28 cellular contexts compared by ENCODE assay signal in genomic region chr11:77170107-77170506, GRCh38. TPM values are rescaled to one million over a fixed set of nuclear protein-coding genes. Genes with fewer than 3 reads are reported as not detected.
A peak's percentile ranks its signal among the peaks of the same experiment; 100 is the strongest.
DNase-seq lines count a peak whose midpoint lies in the region; ATAC-seq and TF ChIP-seq lines count a peak whose summit lies in the region.
"Had no signal": no experiment of that assay in that cellular context is flagged by ENCODE, and none has a peak within 500 bp of the region (broad histone marks: within the 10 kb centered on the region; RNA-seq: fewer than 3 reads in every experiment).

No MANE protein-coding gene starts in this region.

- H3K23ac ChIP-seq in neuronal stem cell (ENCODE audit: low read depth, low read length, poor library complexity), result no peak overlapping the region

- intact Hi-C loops in Caco-2 (cut with micrococcal nuclease; ENCODE audit: unreplicated experiment), result loop anchor here (5.0 kb wide), 2 partner anchors 43 to 123 kb away; partner anchors contain the start of gene MYO7A

- H3K36me3 Mint-ChIP-seq in Caco-2 (ENCODE audit: insufficient read depth, unreplicated experiment) (no peaks in the 10 kb centered on the region), WTC11 (no peaks in the 10 kb centered on the region), nephron progenitor cell (ENCODE audit: low read depth) (no peaks in the 10 kb centered on the region)
- H3K36me3 Mint-ChIP-seq: activated naive CD4-positive, alpha-beta T cell treated with anti-CD3 and anti-CD28 coated beads, Interleukin-2, amount 10 ng/mL, durations not matched to agents 7 days and 5 days; brain; immature natural killer cell; stimulated activated naive B cell treated with anti-CD40 and anti-IgM and Interleukin-4, amounts not matched to agents 10 μg/mL and 1 μg/mL and 100 μg/mL, for 72 hours had no signal

- POLR2A ChIA-PET in Caco-2 (lab: Charles Lee) (interaction anchor here (0.6 kb wide), 1 partner anchor 123 kb away, joined by 3 read pairs; no protein-coding TSS in a partner anchor), WTC11 (lab: Charles Lee) (no interaction called here)

- no peak overlapping the region for H2BK12ac ChIP-seq in neuronal stem cell (ENCODE audit: low read length)

- H3K4me3 ChIP-seq in Caco-2 (ENCODE audit: low read depth, low read length) (no peak overlapping the region), neuronal stem cell (ENCODE audit: low read length in 2 of 2) (no peak overlapping the region)
- H3K4me3 ChIP-seq: esophagus squamous epithelium, heart right ventricle, upper lobe of right lung had no signal

- peak overlapping the region; percentile 59 for H2AK5ac ChIP-seq in neuronal stem cell (ENCODE audit: low read depth, low read length)

- TF ChIP-seq CTCF in Caco-2 (IDR thresholded peaks at IDR 0.05; ENCODE audit: insufficient read depth in 1 of 2, low read depth in 1 of 2, low read length in 1 of 2, severe bottlenecking in 1 of 2, unreplicated experiment in 1 of 2) (no peak), WTC11 (IDR thresholded peaks at IDR 0.05) (no peak), nephron progenitor cell (IDR thresholded peaks at IDR 0.05) (no peak)

- H3K14ac ChIP-seq in neuronal stem cell (ENCODE audit: low read length), result no peak overlapping the region

- no peak overlapping the region for H3K4ac ChIP-seq in neuronal stem cell (ENCODE audit: low read length)

- H4K8ac ChIP-seq in neuronal stem cell (ENCODE audit: low read depth, low read length), result no peak overlapping the region

- H3K9me3 ChIP-seq in Caco-2 (no peaks in the 10 kb centered on the region), neuronal stem cell (replicated peaks in 1 of 2; ENCODE audit: control insufficient read depth in 2 of 2, insufficient read depth in 1 of 2, low read depth in 1 of 2, low read length in 2 of 2) (no peaks in the 10 kb centered on the region)
- H3K9me3 ChIP-seq: esophagus squamous epithelium, heart right ventricle, upper lobe of right lung had no signal

- H3K4me1 Mint-ChIP-seq in Caco-2 (ENCODE audit: low read depth, unreplicated experiment), result peaks cover 31% of the 10 kb centered on the region
- peaks cover 53% of the 10 kb centered on the region for H3K4me1 Mint-ChIP-seq in WTC11
- peaks cover 77% of the 10 kb centered on the region for H3K4me1 Mint-ChIP-seq in nephron progenitor cell
- H3K4me1 Mint-ChIP-seq: activated CD4-positive, alpha-beta T cell treated with anti-CD3 and anti-CD28 coated beads for 36 hours; activated naive CD4-positive, alpha-beta T cell treated with anti-CD3 and anti-CD28 coated beads, Interleukin-2, amount 10 ng/mL, durations not matched to agents 7 days and 5 days; immature natural killer cell had no signal

- no peaks in the 10 kb centered on the region for H3K27me3 Mint-ChIP-seq in Caco-2 (ENCODE audit: insufficient read depth, unreplicated experiment)
- H3K27me3 Mint-ChIP-seq in WTC11 (ENCODE audit: low read depth), result peaks cover 7% of the 10 kb centered on the region; the same call in 1 of the 2 replicates
- no peaks in the 10 kb centered on the region for H3K27me3 Mint-ChIP-seq in nephron progenitor cell (ENCODE audit: low read depth, poor library complexity)
- H3K27me3 Mint-ChIP-seq: activated CD4-positive, alpha-beta T cell treated with anti-CD3 and anti-CD28 coated beads for 36 hours; brain; CD4-positive, alpha-beta T cell had no signal

- H2BK120ac ChIP-seq in neuronal stem cell (ENCODE audit: low read depth, low read length), result no peak overlapping the region

- no peak overlapping the region for H2BK5ac ChIP-seq in neuronal stem cell (ENCODE audit: low read length)

- H4K91ac ChIP-seq in neuronal stem cell (ENCODE audit: low read depth, low read length, poor library complexity), result no peak overlapping the region

- no peak overlapping the region for H2AFZ ChIP-seq in neuronal stem cell (ENCODE audit: low read length)

- ATAC-seq in WTC11 (peak; percentile 63), HG02623 (IDR thresholded peaks at IDR 0.05; ENCODE audit: unreplicated experiment) (no peak), GM21515 (IDR thresholded peaks at IDR 0.05; ENCODE audit: unreplicated experiment) (no peak)
- ATAC-seq: activated CD4-positive, alpha-beta T cell treated with anti-CD3 and anti-CD28 coated beads for 36 hours; activated CD8-positive, alpha-beta T cell treated with anti-CD3 and anti-CD28 coated beads, Interleukin-2, amount 10 ng/mL, durations not matched to agents 7 days and 5 days; heart right ventricle; left ventricle myocardium superior; stimulated activated naive B cell treated with anti-CD40 and anti-IgM and Interleukin-4, amounts not matched to agents 10 μg/mL and 1 μg/mL and 100 μg/mL, for 72 hours; upper lobe of right lung had no signal

- CTCF ChIA-PET in Caco-2 (lab: Charles Lee) (interaction anchor here (1.1 to 5.9 kb wide), 2 partner anchors 18 to 43 kb away, joined by 3 to 35 read pairs; partner anchors contain the start of gene MYO7A), WTC11 (lab: Charles Lee) (interaction anchor here (0.7 to 10.1 kb wide), 4 partner anchors 18 to 79 kb away, joined by 3 to 121 read pairs (median 6); partner anchors contain the start of gene MYO7A)

- peak; percentile 83 to 95 for DNase-seq in Caco-2
- peak; percentile 57 for DNase-seq in WTC11 (ENCODE audit: low spot score)
- DNase-seq in iPS-NIHi7 (ENCODE audit: extremely low spot score), result peak; percentile 79
- no peak for DNase-seq in neuronal stem cell (ENCODE audit: low spot score)
- no peak for DNase-seq in nephron progenitor cell
- DNase-seq in activated CD4-positive, alpha-beta T cell treated with anti-CD3 and anti-CD28 coated beads, Interleukin-2, amount 50 U/mL, for 4 hours, result no peak
- DNase-seq: activated CD4-positive, alpha-beta T cell treated with anti-CD3 and anti-CD28 coated beads for 36 hours; activated CD8-positive, alpha-beta T cell treated with anti-CD3 and anti-CD28 coated beads, Interleukin-2, amount 10 ng/mL, durations not matched to agents 7 days and 5 days; activated naive CD4-positive, alpha-beta T cell treated with anti-CD3 and anti-CD28 coated beads, Interleukin-2, amount 10 ng/mL, durations not matched to agents 7 days and 5 days; CD4-positive, alpha-beta T cell; cerebellar nuclear complex; DND-41; esophagus squamous epithelium; foreskin melanocyte; GOT3; heart right ventricle; immature natural killer cell; NCI-H2029 treated with DMSO at 0.1 percent for 48 hours; NCI-H226; occipital lobe; SIG-M5; stimulated activated naive B cell treated with anti-CD40 and anti-IgM and Interleukin-4, amounts not matched to agents 10 μg/mL and 1 μg/mL and 100 μg/mL, for 72 hours; SW 1271; upper lobe of right lung had no signal

- peak overlapping the region; percentile 92 for H2BK15ac ChIP-seq in neuronal stem cell (ENCODE audit: low read length)

- H3K4me1 ChIP-seq in Caco-2 (peaks cover 37% of the 10 kb centered on the region), neuronal stem cell (ENCODE audit: control insufficient read depth in 2 of 2, insufficient read depth in 1 of 2, low read depth in 1 of 2, low read length in 2 of 2) (peaks cover 27 to 32% of the 10 kb centered on the region in 2 donors)
- H3K4me1 ChIP-seq: upper lobe of right lung had no signal

- WGBS in neuronal stem cell (ENCODE audit: extremely low coverage in 2 of 2, insufficient read length in 2 of 2, insufficient replicate concordance in 1 of 2), 2 donors, result no CpG with 5 or more reads among the region's 5 CpGs

- H3K79me1 ChIP-seq in neuronal stem cell (ENCODE audit: low read depth, low read length), result no peaks in the 10 kb centered on the region

- BruUV-seq in Caco-2 (replicated peaks; lab: Mats Ljungman, UMichigan), result no TSS peak

- H3K9me3 Mint-ChIP-seq in Caco-2 (ENCODE audit: unreplicated experiment), result no peaks in the 10 kb centered on the region
- H3K9me3 Mint-ChIP-seq in WTC11, result no peaks in the 10 kb centered on the region
- no peaks in the 10 kb centered on the region for H3K9me3 Mint-ChIP-seq in nephron progenitor cell
- H3K9me3 Mint-ChIP-seq: activated naive CD4-positive, alpha-beta T cell treated with anti-CD3 and anti-CD28 coated beads, Interleukin-2, amount 10 ng/mL, durations not matched to agents 7 days and 5 days; CD4-positive, alpha-beta T cell; stimulated activated naive B cell treated with anti-CD40 and anti-IgM and Interleukin-4, amounts not matched to agents 10 μg/mL and 1 μg/mL and 100 μg/mL, for 72 hours had no signal

- H3K27ac ChIP-seq in neuronal stem cell (replicated peaks; ENCODE audit: low read length), result no peak overlapping the region
- H3K27ac ChIP-seq: esophagus squamous epithelium, heart right ventricle, upper lobe of right lung had no signal

- H3K27ac Mint-ChIP-seq in Caco-2 (ENCODE audit: unreplicated experiment) (peak overlapping the region; percentile 60), WTC11 (no peak overlapping the region; the same call in 1 of the 2 replicates), nephron progenitor cell (no peak overlapping the region)
- H3K27ac Mint-ChIP-seq: activated CD4-positive, alpha-beta T cell treated with anti-CD3 and anti-CD28 coated beads for 36 hours; activated CD8-positive, alpha-beta T cell treated with anti-CD3 and anti-CD28 coated beads, Interleukin-2, amount 10 ng/mL, durations not matched to agents 7 days and 5 days; activated naive CD4-positive, alpha-beta T cell treated with anti-CD3 and anti-CD28 coated beads, Interleukin-2, amount 10 ng/mL, durations not matched to agents 7 days and 5 days; CD4-positive, alpha-beta T cell; immature natural killer cell; stimulated activated naive B cell treated with anti-CD40 and anti-IgM and Interleukin-4, amounts not matched to agents 10 μg/mL and 1 μg/mL and 100 μg/mL, for 72 hours had no signal

- H3K18ac ChIP-seq in neuronal stem cell (ENCODE audit: low read length), result peak overlapping the region; percentile 66

- H3K36me3 ChIP-seq in Caco-2 (ENCODE audit: control insufficient read depth, insufficient read depth, low read length) (no peaks in the 10 kb centered on the region), neuronal stem cell (replicated peaks in 1 of 2; ENCODE audit: control insufficient read depth in 2 of 2, insufficient read depth in 2 of 2, low read length in 2 of 2) (no peaks in the 10 kb centered on the region)
- H3K36me3 ChIP-seq: esophagus squamous epithelium, heart right ventricle, upper lobe of right lung had no signal

- H3K4me3 Mint-ChIP-seq in Caco-2 (ENCODE audit: unreplicated experiment) (peak overlapping the region; percentile 9), WTC11 (no peak overlapping the region), nephron progenitor cell (no peak overlapping the region)
- H3K4me3 Mint-ChIP-seq: activated CD4-positive, alpha-beta T cell treated with anti-CD3 and anti-CD28 coated beads for 36 hours; activated CD8-positive, alpha-beta T cell treated with anti-CD3 and anti-CD28 coated beads, Interleukin-2, amount 10 ng/mL, durations not matched to agents 7 days and 5 days; activated naive CD4-positive, alpha-beta T cell treated with anti-CD3 and anti-CD28 coated beads, Interleukin-2, amount 10 ng/mL, durations not matched to agents 7 days and 5 days; brain; CD4-positive, alpha-beta T cell; immature natural killer cell; stimulated activated naive B cell treated with anti-CD40 and anti-IgM and Interleukin-4, amounts not matched to agents 10 μg/mL and 1 μg/mL and 100 μg/mL, for 72 hours had no signal

- H3K9ac ChIP-seq in neuronal stem cell (ENCODE audit: low read depth, low read length, poor library complexity), result no peak overlapping the region

- no peaks in the 10 kb centered on the region for H3K27me3 ChIP-seq in Caco-2 (replicated peaks; ENCODE audit: control insufficient read depth, insufficient read depth, low read length)
- no peaks in the 10 kb centered on the region for H3K27me3 ChIP-seq in neuronal stem cell (ENCODE audit: control insufficient read depth in 3 of 3, insufficient read depth in 3 of 3, low read depth in 1 of 3, low read length in 3 of 3)
- H3K27me3 ChIP-seq: esophagus squamous epithelium, heart right ventricle, upper lobe of right lung had no signal

- H3K4me2 ChIP-seq in neuronal stem cell (ENCODE audit: insufficient read depth, low read length, poor library complexity, severe bottlenecking), result no peak overlapping the region

RNA-seq across cellular contexts. Expression of gene MYO7A, which starts 42.1 kb away (rescaled TPM):
- total RNA-seq in Caco-2 (2022), result 8.9 and 10.2 TPM in 2 replicates
- total RNA-seq in WTC11 (2021), result 2.1 to 2.5 TPM (median 2.3 TPM) in 3 replicates
- 0.71 TPM for polyA plus RNA-seq in neuronal stem cell (2013, experiment 1 of 2)
- polyA plus RNA-seq in neuronal stem cell (2013, experiment 2 of 2), result 0.60 TPM
- total RNA-seq: activated CD8-positive, alpha-beta T cell treated with anti-CD3 and anti-CD28 coated beads, Interleukin-2, amount 10 ng/mL, durations not matched to agents 7 days and 5 days had no signal

Comparison
In these comparisons a context has a peak if more than half of its experiments do, and no peak if none do; other contexts are left out.
1. DNase-seq: peak in Caco-2 (2 of 2), WTC11 (single experiment) and iPS-NIHi7 (single experiment); none in neuronal stem cell (single experiment), nephron progenitor cell (single experiment) and activated CD4-positive, alpha-beta T cell treated with anti-CD3 and anti-CD28 coated beads, Interleukin-2, amount 50 U/mL, for 4 hours (0 of 2).